8 cellular contexts compared by ENCODE assay signal in genomic region chrX:40174594-40175415, GRCh38.
DNase-seq lines count a peak whose midpoint lies in the region; ATAC-seq, FAIRE-seq and TF ChIP-seq lines count a peak whose summit lies in the region.

No MANE protein-coding gene starts in this region.

- no peak for TF ChIP-seq CTCF in AG10803 (conservative IDR thresholded peaks at IDR 0.05; ENCODE audit: low read length)
- TF ChIP-seq CTCF in heart left ventricle (IDR thresholded peaks at IDR 0.05), result no peak
- TF ChIP-seq CTCF in prostate gland (IDR thresholded peaks at IDR 0.05), result no peak

- H3K36me3 ChIP-seq in heart left ventricle (no peaks in the 10 kb centered on the region), prostate gland (no peaks in the 10 kb centered on the region)

- peaks cover 0 to 86% (median 0%) of the 10 kb centered on the region in 9 donors for H3K27me3 ChIP-seq in heart left ventricle
- H3K27me3 ChIP-seq in prostate gland (replicated peaks; ENCODE audit: insufficient read depth), result no peaks in the 10 kb centered on the region

- peaks cover 0 to 43% (median 22%) of the 10 kb centered on the region in 12 donors for H3K4me1 ChIP-seq in heart left ventricle
- H3K4me1 ChIP-seq in prostate gland (replicated peaks), result no peaks in the 10 kb centered on the region

- peak overlapping the region; percentile 84 to 99 (median 94) for H3K27ac ChIP-seq in heart left ventricle
- peak overlapping the region; percentile 91 for H3K27ac ChIP-seq in prostate gland

- H3K4me3 ChIP-seq in AG10803 (ENCODE audit: low read length), result peak overlapping the region; percentile 60
- H3K4me3 ChIP-seq in heart left ventricle, result peak overlapping the region; percentile 1 to 79 (median 60)
- peak overlapping the region; percentile 37 to 45 for H3K4me3 ChIP-seq in prostate gland

- TF ChIP-seq POLR2A in heart left ventricle (IDR thresholded peaks at IDR 0.05), result no peak
- TF ChIP-seq POLR2A in prostate gland (IDR thresholded peaks at IDR 0.05), result no peak

- no peaks in the 10 kb centered on the region for H3K9me3 ChIP-seq in heart left ventricle
- no peaks in the 10 kb centered on the region for H3K9me3 ChIP-seq in prostate gland

- DNase-seq in AG10803 (ENCODE audit: low read depth) (peak; percentile 51), NCI-H510A (lab: John Stamatoyannopoulos, UW) (peak; percentile 75), heart left ventricle (peak; percentile 46 to 75 (median 63)), prostate gland (ENCODE audit: low spot score) (no peak), HTR-8/SVneo (ENCODE audit: insufficient read length, low spot score) (no peak)
- DNase-seq in activated naive CD4-positive, alpha-beta T cell treated with Interleukin-2 at 50 U/mL for 16 hours, result peak; percentile 59

- ATAC-seq in GM21423 (IDR thresholded peaks at IDR 0.05; ENCODE audit: unreplicated experiment), result peak; percentile 10
- ATAC-seq in heart left ventricle, result peak; percentile 20 to 47 (median 32)
- no peak for ATAC-seq in GM18909 (IDR thresholded peaks at IDR 0.05; ENCODE audit: poor library complexity, unreplicated experiment)

- intact Hi-C loops in heart left ventricle (cut with DNase I), result loop anchor here in 8 of 10 donors (2.0 to 10.0 kb wide), 13 partner anchors 66 to 440 kb away; partner anchors contain the start of gene BCOR (in 1 of the 8)
- intact Hi-C loops in prostate gland (cut with DNase I), result loop anchor here (5.0 to 10.0 kb wide), 3 partner anchors 73 to 1373 kb away; partner anchors contain the start of gene MID1IP1

- FAIRE-seq in HTR-8/SVneo (lab: Jason Lieb, UNC), result no peak

- 6 to 14% (median 8%) methylated on average over 56 of the region's 56 CpGs for WGBS in heart left ventricle, 4 donors
- 14% methylated on average over 23 of the region's 56 CpGs for WGBS in prostate gland

Comparison
In these comparisons a context has a peak if more than half of its experiments do, and no peak if none do; other contexts are left out.
1. DNase-seq: peak in AG10803 (single experiment), NCI-H510A (single experiment), activated naive CD4-positive, alpha-beta T cell treated with Interleukin-2 at 50 U/mL for 16 hours (single experiment) and heart left ventricle (5 of 5); none in prostate gland (single experiment) and HTR-8/SVneo (single experiment).
2. Peak in every context shown above with its lines, with median percentiles within 50 percentile points of each other: H3K4me3 ChIP-seq.